Comparison of ENCODE assay signal across 32 cellular contexts in genomic region chr2:25720575-25720974, GRCh38.
"Had no signal": no experiment of that assay in that cellular context is flagged by ENCODE, and none has a peak within 500 bp of the region (broad histone marks: within the 10 kb centered on the region; RNA-seq: fewer than 3 reads in every experiment).

No MANE protein-coding gene starts in this region.

- FAIRE-seq: K562, RCC 7860, TTC549 had no signal

- H2AFZ ChIP-seq: PC-9 had no signal

- H3K27me3 ChIP-seq: cardiac muscle cell had no signal

- H3K27ac ChIP-seq: brain microvascular endothelial cell, cardiac muscle cell, PC-9 had no signal

- H3K4me2 ChIP-seq: PC-9 had no signal

- H3K36me3 ChIP-seq: brain microvascular endothelial cell, cardiac muscle cell had no signal

- H3K4me3 ChIP-seq: cardiac muscle cell, K562, PC-9 had no signal

- ATAC-seq: activated CD4-positive, CD25-positive, alpha-beta regulatory T cell treated with anti-CD3 and anti-CD28 coated beads, Interleukin-2, amount 50 U/mL, for 24 hours; activated CD8-positive, alpha-beta memory T cell treated with anti-CD3 and anti-CD28 coated beads, Interleukin-2, amount 10 ng/mL, durations not matched to agents 7 days and 5 days; activated naive CD8-positive, alpha-beta T cell treated with anti-CD3 and anti-CD28 coated beads, Interleukin-2, amount 50 U/mL, for 24 hours; K562; WTC11 had no signal

- DNase-seq: activated CD4-positive, alpha-beta memory T cell treated with anti-CD3 and anti-CD28 coated beads, Interleukin-2, amount 10 ng/mL, durations not matched to agents 7 days and 5 days; activated CD4-positive, alpha-beta T cell treated with anti-CD3 and anti-CD28 coated beads for 4 hours; activated CD8-positive, alpha-beta memory T cell treated with anti-CD3 and anti-CD28 coated beads for 24 hours; activated CD8-positive, alpha-beta memory T cell treated with anti-CD3 and anti-CD28 coated beads, Interleukin-2, amount 10 ng/mL, durations not matched to agents 7 days and 5 days; activated CD8-positive, alpha-beta memory T cell treated with anti-CD3 and anti-CD28 coated beads, Interleukin-2, amount 50 U/mL, for 48 hours; activated effector memory CD4-positive, alpha-beta T cell treated with Interleukin-2 at 50 U/mL for 16 hours; activated naive CD4-positive, alpha-beta T cell treated with anti-CD3 and anti-CD28 coated beads, Interleukin-2, amount 10 ng/mL, durations not matched to agents 7 days and 5 days; activated naive CD8-positive, alpha-beta T cell treated with anti-CD3 and anti-CD28 coated beads, Interleukin-2, amount 50 U/mL, for 24 hours; activated T-cell treated with anti-CD3 and anti-CD28 coated beads, Interleukin-2, amount 50 U/mL, for 48 hours; aorta; brain microvascular endothelial cell; NCI-H1105; NCI-H1417 treated with DMSO at 0.1 percent for 48 hours; NCI-H187 treated with DMSO at 0.1 percent for 48 hours; NCI-H2081 treated with DMSO at 0.1 percent for 48 hours; NCI-H226; NCI-H446 treated with DMSO at 0.1 percent for 48 hours; NCI-H524; NCI-H69; NK-92 treated with Interleukin-12 subunit alpha and Interleukin-12 subunit beta, amount 100 ng/mL, for 24 hours; PC-9; Right ventricle myocardium superior; SW 1271; T-helper 1 cell; T-helper 2 cell; T-helper 9 cell had no signal
